ENCODE assay signal across 8 cellular contexts in genomic region chr16:11916524-11917285, GRCh38. TPM values are rescaled to one million over a fixed set of nuclear protein-coding genes. Genes with fewer than 3 reads are reported as not detected.
DNase-seq lines count a peak whose midpoint lies in the region; ATAC-seq lines count a peak whose summit lies in the region.

No MANE protein-coding gene starts in this region.

- no peaks in the 10 kb centered on the region for H3K9me3 Mint-ChIP-seq in stimulated activated naive CD8-positive, alpha-beta T cell treated with anti-CD3 and anti-CD28 coated beads, Interleukin-15, Interleukin-2, amounts not matched to agents 100 ng/mL and 50 ng/mL, for 24 hours

- peaks cover 28% of the 10 kb centered on the region for H3K36me3 Mint-ChIP-seq in stimulated activated naive CD8-positive, alpha-beta T cell treated with anti-CD3 and anti-CD28 coated beads, Interleukin-15, Interleukin-2, amounts not matched to agents 100 ng/mL and 50 ng/mL, for 24 hours (ENCODE audit: low read depth)

- ATAC-seq in stimulated activated naive CD8-positive, alpha-beta T cell treated with anti-CD3 and anti-CD28 coated beads, Interleukin-15, Interleukin-2, amounts not matched to agents 100 U/mL and 50 U/mL, for 24 hours: no peak

- H3K27me3 ChIP-seq in SJSA1 (replicated peaks): no peaks in the 10 kb centered on the region
- no peaks in the 10 kb centered on the region for H3K27me3 ChIP-seq in esophagus (ENCODE audit: control insufficient read depth in 1 of 2, insufficient read depth in 2 of 2, low read length in 2 of 2)

- peak overlapping the region; percentile 86 for H3K4me3 Mint-ChIP-seq in stimulated activated naive CD8-positive, alpha-beta T cell treated with anti-CD3 and anti-CD28 coated beads, Interleukin-15, Interleukin-2, amounts not matched to agents 100 ng/mL and 50 ng/mL, for 24 hours

- H3K9me3 ChIP-seq in SJSA1 (replicated peaks) (peaks cover 6% of the 10 kb centered on the region), esophagus (ENCODE audit: control insufficient read depth in 2 of 2, insufficient read depth in 1 of 2, low read depth in 1 of 2, low read length in 1 of 2) (no peaks in the 10 kb centered on the region)

- H3K27ac ChIP-seq in SJSA1 (peak overlapping the region; percentile 45), esophagus (ENCODE audit: low read depth in 2 of 2, low read length in 1 of 2) (peak overlapping the region; percentile 89 to 90)

- no peaks in the 10 kb centered on the region for H3K27me3 Mint-ChIP-seq in stimulated activated naive CD8-positive, alpha-beta T cell treated with anti-CD3 and anti-CD28 coated beads, Interleukin-15, Interleukin-2, amounts not matched to agents 100 ng/mL and 50 ng/mL, for 24 hours

- H3K27ac Mint-ChIP-seq in stimulated activated naive CD8-positive, alpha-beta T cell treated with anti-CD3 and anti-CD28 coated beads, Interleukin-15, Interleukin-2, amounts not matched to agents 100 ng/mL and 50 ng/mL, for 24 hours: peak overlapping the region; percentile 86

- no peak for DNase-seq in stimulated activated naive CD8-positive, alpha-beta T cell treated with anti-CD3 and anti-CD28 coated beads, Interleukin-15, Interleukin-2, amounts not matched to agents 100 U/mL and 50 U/mL, for 24 hours
- DNase-seq in SJSA1 (ENCODE audit: low read depth in 1 of 2, low spot score in 2 of 2): peak; percentile 57
- DNase-seq in occipital lobe (lab: John Stamatoyannopoulos, UW): peak; percentile 39
- no peak for DNase-seq in stimulated activated CD4-positive, alpha-beta T cell treated with anti-CD3 and anti-CD28 coated beads, Interleukin-4, amount 100 ng/mL, for 1 hour
- DNase-seq in NOMO-1 treated with DMSO at 0.1 percent for 48 hours (lab: John Stamatoyannopoulos, UW; ENCODE audit: unreplicated experiment): no peak
- no peak for DNase-seq in ecto neural progenitor cell (ENCODE audit: low spot score)

- H3K36me3 ChIP-seq in SJSA1 (peaks cover 28% of the 10 kb centered on the region), esophagus (ENCODE audit: control insufficient read depth in 2 of 2, insufficient read depth in 2 of 2, low read length in 1 of 2) (no peaks in the 10 kb centered on the region)

- H3K4me3 ChIP-seq in SJSA1: peak overlapping the region; percentile 94
- peak overlapping the region; percentile 37 to 47 for H3K4me3 ChIP-seq in esophagus (ENCODE audit: low read depth in 1 of 2, low read length in 2 of 2)

- peaks cover 35% of the 10 kb centered on the region for H3K4me1 Mint-ChIP-seq in stimulated activated naive CD8-positive, alpha-beta T cell treated with anti-CD3 and anti-CD28 coated beads, Interleukin-15, Interleukin-2, amounts not matched to agents 100 ng/mL and 50 ng/mL, for 24 hours (ENCODE audit: low read depth)

- WGBS in esophagus, 2 donors: 37 to 38% methylated on average over 13 of the region's 13 CpGs

- H3K4me1 ChIP-seq in SJSA1 (replicated peaks): peaks cover 20% of the 10 kb centered on the region
- no peaks in the 10 kb centered on the region for H3K4me1 ChIP-seq in esophagus (ENCODE audit: control insufficient read depth in 2 of 2, insufficient read depth in 2 of 2, low read length in 1 of 2)

RNA-seq across cellular contexts. Expression of gene GSPT1, which starts 0.9 kb away (rescaled TPM):
- total RNA-seq in SJSA1 (2014; rRNA removed; shearing (Covaris generic)): 100 and 108 TPM in 2 replicates
- 10 to 100 TPM; 20.6 to 58.9 TPM for polyA plus RNA-seq in esophagus
- 75.2 TPM for total RNA-seq in occipital lobe

RNA-seq across cellular contexts. Expression of gene NPIPB2, which starts 25.1 kb away (rescaled TPM):
- total RNA-seq in SJSA1 (2014; rRNA removed; shearing (Covaris generic)): 0.53 TPM in 1 of 2 replicates, not detected in the other
- 1 to 10 TPM; 3.0 to 9.1 TPM for polyA plus RNA-seq in esophagus
- total RNA-seq in occipital lobe: 0.78 TPM

RNA-seq across cellular contexts. Expression of gene TNFRSF17, which starts 48.3 kb away (rescaled TPM):
- not detected in 2 replicates for total RNA-seq in SJSA1 (2014; rRNA removed; shearing (Covaris generic))
- polyA plus RNA-seq in esophagus: under 1 TPM; 0.08 to 0.12 TPM
- total RNA-seq in occipital lobe: not detected

RNA-seq across cellular contexts. Expression of gene SNX29, which starts 59.8 kb away (rescaled TPM):
- total RNA-seq in SJSA1 (2014; rRNA removed; shearing (Covaris generic)): 3.3 and 5.6 TPM in 2 replicates
- 1 to 10 TPM; 3.4 to 6.3 TPM for polyA plus RNA-seq in esophagus
- total RNA-seq in occipital lobe: 13.6 TPM

Comparison
In these comparisons a context has a peak if more than half of its experiments do, and no peak if none do; other contexts are left out.
1. DNase-seq: peak in SJSA1 (2 of 2) and occipital lobe (single experiment); none in stimulated activated naive CD8-positive, alpha-beta T cell treated with anti-CD3 and anti-CD28 coated beads, Interleukin-15, Interleukin-2, amounts not matched to agents 100 U/mL and 50 U/mL, for 24 hours (single experiment), stimulated activated CD4-positive, alpha-beta T cell treated with anti-CD3 and anti-CD28 coated beads, Interleukin-4, amount 100 ng/mL, for 1 hour (single experiment), NOMO-1 treated with DMSO at 0.1 percent for 48 hours (single experiment) and ecto neural progenitor cell (single experiment).